ENCODE assay signal across 20 cellular contexts in the genomic region with DNA sequence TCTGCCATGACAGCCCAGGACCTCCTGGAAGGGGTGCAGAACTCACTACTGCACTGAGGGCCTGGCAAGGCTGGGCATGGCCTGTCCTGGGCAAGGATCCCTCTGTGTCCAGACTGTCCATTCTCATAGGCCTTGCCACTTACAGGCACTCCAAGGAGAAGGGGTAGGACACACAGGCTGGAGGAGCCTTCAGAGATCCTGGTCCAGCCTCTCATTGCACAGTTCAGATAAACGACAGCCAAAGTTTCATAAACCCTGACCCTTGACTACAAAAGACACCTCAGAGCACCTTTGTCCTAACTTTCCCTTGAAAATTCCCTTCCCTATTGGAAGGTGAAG. TPM values are rescaled to one million over a fixed set of nuclear protein-coding genes. Genes with fewer than 3 reads are reported as not detected.
DNase-seq lines count a peak whose midpoint lies in the region; ATAC-seq, FAIRE-seq and TF ChIP-seq lines count a peak whose summit lies in the region.
"Had no signal": no experiment of that assay in that cellular context is flagged by ENCODE, and none has a peak within 500 bp of the region (broad histone marks: within the 10 kb centered on the region; RNA-seq: fewer than 3 reads in every experiment).

No MANE protein-coding gene starts in this region.

- H3K9me1 ChIP-seq in K562 (ENCODE audit: control insufficient read depth, insufficient read depth, low read length), result peaks cover 2% of the 10 kb centered on the region

- no peak for DNase-seq in mammary epithelial cell
- DNase-seq in MCF 10A (ENCODE audit: unreplicated experiment), result no peak
- DNase-seq in K562 (ENCODE audit: extremely low read depth in 1 of 4, low spot score in 3 of 4), result no peak
- no peak for DNase-seq in left lobe of liver (ENCODE audit: low spot score)
- DNase-seq in stimulated activated effector memory CD8-positive, alpha-beta T cell treated with anti-CD3 and anti-CD28 coated beads, Interleukin-12 subunit alpha, Interleukin-12 subunit beta, amount 100 ng/mL, for 72 hours (ENCODE audit: low spot score in 2 of 2), result no peak
- no peak for DNase-seq in thyroid gland
- DNase-seq in GM13976 (ENCODE audit: low spot score), result no peak
- DNase-seq: CD8-positive, alpha-beta T cell; DND-41; NCI-H82 had no signal

- H3K4me2 ChIP-seq in mammary epithelial cell (ENCODE audit: insufficient read depth, low read depth, low read length) (no peak overlapping the region), K562 (ENCODE audit: insufficient read depth, low read length) (peak overlapping the region; percentile 50; the same call in 1 of the 2 replicates)
- H3K4me2 ChIP-seq: SK-N-SH had no signal

- H3K4me1 Mint-ChIP-seq in MCF 10A (ENCODE audit: insufficient read depth, unreplicated experiment), result peaks cover 20% of the 10 kb centered on the region
- no peaks in the 10 kb centered on the region for H3K4me1 Mint-ChIP-seq in stimulated activated effector memory CD8-positive, alpha-beta T cell treated with anti-CD3 and anti-CD28 coated beads, Interleukin-12 subunit alpha, Interleukin-12 subunit beta, amount 100 ng/mL, for 72 hours

- no peak overlapping the region for H3K27ac Mint-ChIP-seq in MCF 10A (ENCODE audit: low read depth, unreplicated experiment)
- no peak overlapping the region for H3K27ac Mint-ChIP-seq in stimulated activated effector memory CD8-positive, alpha-beta T cell treated with anti-CD3 and anti-CD28 coated beads, Interleukin-12 subunit alpha, Interleukin-12 subunit beta, amount 100 ng/mL, for 72 hours
- H3K27ac Mint-ChIP-seq: CD8-positive, alpha-beta T cell had no signal

- no peaks in the 10 kb centered on the region for H3K9me3 Mint-ChIP-seq in MCF 10A (ENCODE audit: unreplicated experiment)
- H3K9me3 Mint-ChIP-seq in stimulated activated effector memory CD8-positive, alpha-beta T cell treated with anti-CD3 and anti-CD28 coated beads, Interleukin-12 subunit alpha, Interleukin-12 subunit beta, amount 100 ng/mL, for 72 hours, result peaks cover 5% of the 10 kb centered on the region

- H3K9ac ChIP-seq in mammary epithelial cell (ENCODE audit: insufficient read depth, low read length) (no peak overlapping the region), K562 (ENCODE audit: insufficient read depth in 1 of 2, low read depth in 2 of 2, low read length in 2 of 2) (no peak overlapping the region)
- H3K9ac ChIP-seq: SK-N-SH had no signal

- TF ChIP-seq EP300 in K562 (IDR thresholded peaks at IDR 0.05; ENCODE audit: low read length), result no peak

- ATAC-seq in K562 (no peak; the same call in 2 of the 3 replicates), left lobe of liver (peak; percentile 50), HG03378 (IDR thresholded peaks at IDR 0.05; ENCODE audit: unreplicated experiment) (no peak)
- peak; percentile 40 for ATAC-seq in stimulated activated effector memory CD8-positive, alpha-beta T cell treated with anti-CD3 and anti-CD28 coated beads, Interleukin-12 subunit alpha, Interleukin-12 subunit beta, amount 100 ng/mL, for 72 hours
- ATAC-seq: CD8-positive, alpha-beta T cell; GM12878; PC-3 had no signal

- POLR2A ChIA-PET in MCF 10A (lab: Yijun Ruan, JAX) (interaction anchor here (1.0 to 1.9 kb wide), 9 partner anchors 10 to 372 kb away, joined by 3 to 14 read pairs (median 4); partner anchors contain the start of gene TGM3), K562 (lab: Yijun Ruan, JAX) (interaction anchor here (0.6 to 1.4 kb wide), 4 partner anchors 9 to 349 kb away, joined by 3 to 8 read pairs (median 3); partner anchors contain the start of gene IDH3B)

- H3K9me3 ChIP-seq in mammary epithelial cell (replicated peaks; ENCODE audit: insufficient read depth, low read length), result no peaks in the 10 kb centered on the region
- H3K9me3 ChIP-seq in K562 (replicated peaks; ENCODE audit: control insufficient read depth, insufficient read depth, low read depth, low read length), result no peaks in the 10 kb centered on the region
- no peaks in the 10 kb centered on the region for H3K9me3 ChIP-seq in thyroid gland
- H3K9me3 ChIP-seq: BE2C, SK-N-SH had no signal

- dilution Hi-C loops in mammary epithelial cell (cut with HindIII; ENCODE audit: low sequenced_read_pairs), result loop anchor here (5.0 kb wide), 1 partner anchor 93 kb away; no protein-coding TSS in a partner anchor

- no peak for TF ChIP-seq RAD21 in K562 (CRISPR knock-in tag; conservative IDR thresholded peaks at IDR 0.05 in 1 of 2, IDR thresholded peaks at IDR 0.05 in 1 of 2)

- H3K27me3 Mint-ChIP-seq in MCF 10A (ENCODE audit: insufficient read depth, unreplicated experiment), result no peaks in the 10 kb centered on the region

- no peak for FAIRE-seq in K562 (lab: Jason Lieb, UNC)
- FAIRE-seq: D721Med, G401.6, GM12878, GM18507 had no signal

- in situ Hi-C loops in mammary epithelial cell (cut with MboI; ENCODE audit: low sequenced_read_pairs in 2 of 2), result no loop called here
- in situ Hi-C loops in K562 (cut with MboI), result no loop called here
- in situ Hi-C loops in GM13976 (cut with MboI; ENCODE audit: low sequenced_read_pairs, unreplicated experiment), result no loop called here

- CTCF ChIA-PET in mammary epithelial cell (lab: Charles Lee; ENCODE audit: low non-redundant PET) (no interaction called here), MCF 10A (lab: Yijun Ruan, JAX) (interaction anchor here (0.6 to 2.8 kb wide), 9 partner anchors 13 to 380 kb away, joined by 3 to 15 read pairs (median 3); no protein-coding TSS in a partner anchor), K562 (lab: Yijun Ruan, JAX; ENCODE audit: low intra/inter-chr PET ratio) (no interaction called here)

- H2AFZ ChIP-seq in mammary epithelial cell (ENCODE audit: low read depth, low read length), result peak overlapping the region; percentile 27
- H2AFZ ChIP-seq in K562 (ENCODE audit: low read depth, low read length), result peak overlapping the region; percentile 61; the same call in 1 of the 2 replicates

- TF ChIP-seq POLR2A in K562 (conservative IDR thresholded peaks at IDR 0.05) (no peak), thyroid gland (IDR thresholded peaks at IDR 0.05) (no peak)

- H3K4me3 Mint-ChIP-seq in MCF 10A (ENCODE audit: unreplicated experiment), result no peak overlapping the region
- H3K4me3 Mint-ChIP-seq in stimulated activated effector memory CD8-positive, alpha-beta T cell treated with anti-CD3 and anti-CD28 coated beads, Interleukin-12 subunit alpha, Interleukin-12 subunit beta, amount 100 ng/mL, for 72 hours, result no peak overlapping the region
- H3K4me3 Mint-ChIP-seq: CD8-positive, alpha-beta T cell had no signal

- no peak for TF ChIP-seq CTCF in mammary epithelial cell (conservative IDR thresholded peaks at IDR 0.05 in 1 of 2, IDR thresholded peaks at IDR 0.05 in 1 of 2; ENCODE audit: extremely low read depth in 1 of 2, insufficient read depth in 1 of 2, low read depth in 1 of 2, low read length in 2 of 2)
- no peak for TF ChIP-seq CTCF in MCF 10A (IDR thresholded peaks at IDR 0.05; ENCODE audit: unreplicated experiment)
- no peak for TF ChIP-seq CTCF in K562 (IDR thresholded peaks at IDR 0.05 in 2 of 3, conservative IDR thresholded peaks at IDR 0.05 in 1 of 3; ENCODE audit: insufficient read depth in 2 of 3, low read depth in 1 of 3, low read length in 3 of 3)
- TF ChIP-seq CTCF in thyroid gland (IDR thresholded peaks at IDR 0.05), result no peak
- TF ChIP-seq CTCF in GM13976 (IDR thresholded peaks at IDR 0.05; ENCODE audit: borderline replicate concordance, control extremely low read depth, extremely low read depth, insufficient read depth, missing control alignments), result no peak

- peaks cover 11% of the 10 kb centered on the region for H3K4me1 ChIP-seq in mammary epithelial cell (ENCODE audit: insufficient read depth, low read length)
- peaks cover 25 to 32% of the 10 kb centered on the region in 2 experiments for H3K4me1 ChIP-seq in K562 (replicated peaks in 1 of 2; ENCODE audit: control insufficient read depth in 2 of 2, insufficient read depth in 2 of 2, low read length in 2 of 2)
- H3K4me1 ChIP-seq in thyroid gland, result no peaks in the 10 kb centered on the region
- H3K4me1 ChIP-seq: BE2C had no signal

- intact Hi-C loops in mammary epithelial cell (cut with micrococcal nuclease), result no loop called here
- intact Hi-C loops in MCF 10A (cut with micrococcal nuclease), result no loop called here
- intact Hi-C loops in K562 (cut with micrococcal nuclease), result no loop called here
- intact Hi-C loops in thyroid gland (cut with DNase I), result no loop called here

- WGBS in mammary epithelial cell (ENCODE audit: low coverage, missing lambda C conversion rate), result 94% methylated on average over 1 of the region's 1 CpG
- WGBS in K562 (ENCODE audit: insufficient coverage, low coverage, missing lambda C conversion rate), result 0% methylated on average over 1 of the region's 1 CpG
- whole genome bisulfite sequencing in thyroid gland, 2 donors, result 64 to 67% methylated on average over 1 of the region's 1 CpG

- no peak overlapping the region for H3K4me3 ChIP-seq in mammary epithelial cell (replicated peaks in 1 of 3; ENCODE audit: insufficient read depth in 1 of 3, low read depth in 2 of 3, low read length in 3 of 3)
- no peak overlapping the region for H3K4me3 ChIP-seq in K562
- no peak overlapping the region for H3K4me3 ChIP-seq in thyroid gland (replicated peaks in 1 of 3)
- H3K4me3 ChIP-seq: GM12878 had no signal

- no peaks in the 10 kb centered on the region for H3K36me3 Mint-ChIP-seq in MCF 10A (ENCODE audit: insufficient read depth, unreplicated experiment)
- no peaks in the 10 kb centered on the region for H3K36me3 Mint-ChIP-seq in stimulated activated effector memory CD8-positive, alpha-beta T cell treated with anti-CD3 and anti-CD28 coated beads, Interleukin-12 subunit alpha, Interleukin-12 subunit beta, amount 100 ng/mL, for 72 hours
- H3K36me3 Mint-ChIP-seq: CD8-positive, alpha-beta T cell had no signal

- H3K27ac ChIP-seq in mammary epithelial cell (ENCODE audit: insufficient read depth, low read depth, low read length) (no peak overlapping the region), K562 (ENCODE audit: extremely low read depth, low read depth, low read length) (peak overlapping the region; percentile 42; the same call in 1 of the 3 replicates), thyroid gland (no peak overlapping the region)
- H3K27ac ChIP-seq: 22Rv1 had no signal

- BruUV-seq in mammary epithelial cell (replicated peaks; lab: Mats Ljungman, UMichigan) (no TSS peak), MCF 10A (replicated peaks; lab: Mats Ljungman, UMichigan) (no TSS peak), K562 (replicated peaks; lab: Mats Ljungman, UMichigan) (no TSS peak)

- no peaks in the 10 kb centered on the region for H3K79me2 ChIP-seq in mammary epithelial cell (ENCODE audit: insufficient read depth, low read length)
- H3K79me2 ChIP-seq in K562 (ENCODE audit: control insufficient read depth, insufficient read depth, low read length), result no peaks in the 10 kb centered on the region

- H4K20me1 ChIP-seq in mammary epithelial cell (ENCODE audit: insufficient read depth, low read length) (no peaks in the 10 kb centered on the region), K562 (replicated peaks; ENCODE audit: control insufficient read depth, insufficient read depth, low read length) (no peaks in the 10 kb centered on the region)

- H3K27me3 ChIP-seq in mammary epithelial cell (ENCODE audit: insufficient read depth, low read length) (peaks cover 4% of the 10 kb centered on the region), K562 (ENCODE audit: control insufficient read depth in 2 of 2, insufficient read depth in 2 of 2, low read length in 2 of 2) (no peaks in the 10 kb centered on the region), thyroid gland (no peaks in the 10 kb centered on the region)
- H3K27me3 ChIP-seq: BE2C had no signal

- H3K36me3 ChIP-seq in mammary epithelial cell (ENCODE audit: insufficient read depth, low read length) (no peaks in the 10 kb centered on the region), K562 (ENCODE audit: control insufficient read depth, insufficient read depth, low read length) (no peaks in the 10 kb centered on the region), thyroid gland (no peaks in the 10 kb centered on the region)
- H3K36me3 ChIP-seq: BE2C had no signal

RNA-seq across cellular contexts. Expression of gene TGM3, which starts 19.6 kb away (rescaled TPM):
- total RNA-seq in mammary epithelial cell (not detected), MCF 10A (2022) (not detected in 2 replicates), K562 (2014; rRNA removed) (not detected in 2 replicates), K562 (2014; rRNA removed; fragmentation: Illumina TruSeq; extraction: Trizol) (not detected in 2 replicates), K562 (2015; rRNA removed; fragmentation: Illumina TruSeq; extraction: Trizol) (not detected in 2 replicates), K562 (2021) (not detected in 2 replicates), left lobe of liver (0.25 TPM), thyroid gland (not detected)
- polyA plus RNA-seq in mammary epithelial cell (not detected), K562 (2011; rRNA removed) (not detected in 2 replicates), K562 (2014; fragmentation: Illumina TruSeq; extraction: Trizol) (not detected in 2 replicates), K562 (2014; fragmentation: Nextera tagmentation; extraction: Ambion mirVana) (not detected), K562 (2014; rRNA removed) (not detected in 2 replicates)
- polyA minus RNA-seq in mammary epithelial cell, result not detected
- not detected in 2 replicates for total RNA-seq in K562 (2011; cell fraction: chromatin; rRNA removed; ENCODE audit: low replicate concordance)
- not detected in 2 replicates for total RNA-seq in K562 (2011; cell fraction: nucleolus; rRNA removed)
- total RNA-seq in K562 (2011; cell fraction: nucleoplasm; rRNA removed), result not detected in 2 replicates
- polyA plus RNA-seq in K562 (2011; cell fraction: cytosol; rRNA removed), result 0.03 TPM in 1 of 2 replicates, not detected in the other
- not detected in 2 replicates for polyA plus RNA-seq in K562 (2011; cell fraction: nucleus; rRNA removed)
- polyA plus RNA-seq in K562 (2012), result 0.07 TPM in 1 of 2 replicates, not detected in the other
- not detected in 2 replicates for polyA minus RNA-seq in K562 (2011; rRNA and poly(A)+ RNA removed)
- not detected in 2 replicates for polyA minus RNA-seq in K562 (2011; cell fraction: cytosol; rRNA and poly(A)+ RNA removed)
- not detected in 2 replicates for polyA minus RNA-seq in K562 (2011; cell fraction: nucleus; rRNA and poly(A)+ RNA removed)
- total RNA-seq: CD8-positive, alpha-beta T cell; GM12878; PC-3; Right ventricle myocardium superior had no signal
- polyA plus RNA-seq: GM12878, SK-N-SH had no signal

Comparison
In these comparisons a context has a peak if more than half of its experiments do, and no peak if none do; other contexts are left out.
1. ATAC-seq: peak in left lobe of liver (single experiment) and stimulated activated effector memory CD8-positive, alpha-beta T cell treated with anti-CD3 and anti-CD28 coated beads, Interleukin-12 subunit alpha, Interleukin-12 subunit beta, amount 100 ng/mL, for 72 hours (single experiment); none in K562 (single experiment) and HG03378 (single experiment).